1 cellular context compared by ENCODE assay signal in the genomic region with DNA sequence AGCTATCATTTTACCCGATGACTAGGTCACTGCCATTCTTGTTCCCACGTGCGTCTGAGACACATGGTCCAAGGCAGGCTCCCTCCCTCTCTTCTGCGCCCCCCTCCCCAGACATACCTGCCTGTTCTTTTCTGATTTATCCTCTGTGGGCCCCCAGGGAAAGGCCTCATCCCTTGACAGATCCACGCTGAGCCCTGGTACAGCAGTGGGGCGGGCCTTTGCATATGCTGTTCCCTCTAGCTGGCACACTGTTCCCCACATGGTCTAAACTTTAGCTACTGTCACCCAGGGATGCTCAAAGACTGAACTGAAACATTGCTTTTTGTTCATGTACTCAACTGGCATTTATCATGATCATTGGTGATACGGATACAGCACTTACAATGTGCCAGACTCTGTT.
A peak's percentile ranks its signal among the peaks of the same experiment; 100 is the strongest.
TF ChIP-seq lines count a peak whose summit lies in the region.

No MANE protein-coding gene starts in this region.

TF ChIP-seq in H1, 55 proteins besides CTCF, POLR2A, EP300 and RAD21:
- no peak for TF ChIP-seq GABPA (IDR thresholded peaks at IDR 0.05; ENCODE audit: borderline replicate concordance, insufficient read depth, low read length)
- TF ChIP-seq RNF2 (IDR thresholded peaks at IDR 0.05; ENCODE audit: borderline replicate concordance, low read depth, low read length, missing control alignments, poor library complexity, severe bottlenecking), result no peak
- peak; percentile 51; the same call in 1 of the 2 replicates for TF ChIP-seq KDM1A (IDR thresholded peaks at IDR 0.05; ENCODE audit: borderline replicate concordance, low read length)
- no peak for TF ChIP-seq TCF12 (IDR thresholded peaks at IDR 0.05; ENCODE audit: low read depth, low read length)
